Comparison of ENCODE assay signal across 7 cellular contexts in the genomic region with DNA sequence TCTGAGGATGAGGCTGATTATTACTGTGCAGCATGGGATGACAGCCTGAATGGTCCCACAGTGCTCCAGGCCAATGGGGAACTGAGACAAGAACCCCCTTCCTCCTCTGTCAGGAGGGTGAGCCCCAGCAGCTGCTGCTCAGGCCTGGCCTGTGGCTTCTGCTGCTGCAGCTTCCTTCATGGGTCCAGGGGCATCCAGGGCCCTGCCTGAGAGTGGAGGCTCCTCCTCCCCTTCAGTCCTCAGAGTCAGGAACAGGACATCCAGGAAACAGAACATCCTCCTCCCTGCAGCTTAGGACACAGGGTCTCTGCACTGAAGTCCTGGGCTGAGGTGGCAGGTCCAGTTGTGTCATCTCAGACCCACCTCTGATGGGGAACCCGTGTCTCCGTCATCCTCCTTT.
A peak's percentile ranks its signal among the peaks of the same experiment; 100 is the strongest.
DNase-seq lines count a peak whose midpoint lies in the region; ATAC-seq, FAIRE-seq and TF ChIP-seq lines count a peak whose summit lies in the region.
"Not testable (repeated sequence)": the region's sequence is repeated elsewhere in the genome, so short reads cannot be mapped to it uniquely, and the experiment has no call there.

No MANE protein-coding gene starts in this region.

- not testable (repeated sequence) for H3K9me1 ChIP-seq in K562 (ENCODE audit: control insufficient read depth, insufficient read depth, low read length)

- not testable (repeated sequence) for BruUV-seq in K562 (replicated peaks; lab: Mats Ljungman, UMichigan)

- H3K4me1 Mint-ChIP-seq in naive thymus-derived CD4-positive, alpha-beta T cell; stimulated activated effector memory CD8-positive, alpha-beta T cell treated with anti-CD3 and anti-CD28 coated beads, Interleukin-12 subunit alpha, Interleukin-12 subunit beta, amount 100 ng/mL, for 72 hours: not testable (repeated sequence)

- POLR2A ChIA-PET in K562 (lab: Yijun Ruan, JAX) = interaction anchor here (0.6 to 1.7 kb wide), 7 partner anchors 9 to 621 kb away, joined by 3 to 6 read pairs (median 4); no protein-coding TSS in a partner anchor
- POLR2A ChIA-PET in naive thymus-derived CD4-positive, alpha-beta T cell (lab: Charles Lee) = not testable (repeated sequence)

- H2AFZ ChIP-seq in K562 (ENCODE audit: low read depth, low read length) = not testable (repeated sequence)

- not testable (repeated sequence) for H3K9me3 ChIP-seq in BLaER1; Peyer's patch; K562 (replicated peaks; ENCODE audit: control insufficient read depth, insufficient read depth, low read depth, low read length); naive thymus-derived CD4-positive, alpha-beta T cell (ENCODE audit: control insufficient read depth in 2 of 3, low read length in 3 of 3)

- H3K27ac ChIP-seq in BLaER1 (peak overlapping the region; percentile 54; the same call in 1 of the 2 replicates), Peyer's patch (peak overlapping the region in 1 of 4 donors; percentile 70)
- not testable (repeated sequence) for H3K27ac ChIP-seq in K562 (ENCODE audit: extremely low read depth, low read depth, low read length); naive thymus-derived CD4-positive, alpha-beta T cell (ENCODE audit: low read depth, low read length)

- H3K4me3 ChIP-seq in BLaER1; Peyer's patch; K562; naive thymus-derived CD4-positive, alpha-beta T cell (ENCODE audit: low read length): not testable (repeated sequence)

- not testable (repeated sequence) for H3K9me3 Mint-ChIP-seq in naive thymus-derived CD4-positive, alpha-beta T cell; stimulated activated effector memory CD8-positive, alpha-beta T cell treated with anti-CD3 and anti-CD28 coated beads, Interleukin-12 subunit alpha, Interleukin-12 subunit beta, amount 100 ng/mL, for 72 hours

- H3K79me2 ChIP-seq in K562 (ENCODE audit: control insufficient read depth, insufficient read depth, low read length) = not testable (repeated sequence)

- not testable (repeated sequence) for H3K27ac Mint-ChIP-seq in naive thymus-derived CD4-positive, alpha-beta T cell; stimulated activated effector memory CD8-positive, alpha-beta T cell treated with anti-CD3 and anti-CD28 coated beads, Interleukin-12 subunit alpha, Interleukin-12 subunit beta, amount 100 ng/mL, for 72 hours

- H3K4me2 ChIP-seq in BLaER1 = peak overlapping the region; percentile 64
- not testable (repeated sequence) for H3K4me2 ChIP-seq in K562 (ENCODE audit: insufficient read depth, low read length)

- peaks cover 16 to 49% (median 45%) of the 10 kb centered on the region in 5 donors for H3K27me3 Mint-ChIP-seq in naive thymus-derived CD4-positive, alpha-beta T cell

- not testable (repeated sequence) for H3K36me3 Mint-ChIP-seq in naive thymus-derived CD4-positive, alpha-beta T cell; stimulated activated effector memory CD8-positive, alpha-beta T cell treated with anti-CD3 and anti-CD28 coated beads, Interleukin-12 subunit alpha, Interleukin-12 subunit beta, amount 100 ng/mL, for 72 hours

- 0% methylated on average over 2 of the region's 2 CpGs for WGBS in K562 (ENCODE audit: insufficient coverage, low coverage, missing lambda C conversion rate)

- CTCF ChIA-PET in K562 (lab: Yijun Ruan, JAX; ENCODE audit: low intra/inter-chr PET ratio) = interaction anchor here (0.6 kb wide), 1 partner anchor 106 kb away, joined by 5 read pairs; no protein-coding TSS in a partner anchor
- CTCF ChIA-PET in naive thymus-derived CD4-positive, alpha-beta T cell (lab: Charles Lee) = not testable (repeated sequence)

- TF ChIP-seq RAD21 in K562 (CRISPR knock-in tag; conservative IDR thresholded peaks at IDR 0.05 in 1 of 2, IDR thresholded peaks at IDR 0.05 in 1 of 2) = not testable (repeated sequence)

- peak; percentile 9 for ATAC-seq in K562
- not testable (repeated sequence) for ATAC-seq in left lobe of liver
- peak; percentile 37 for ATAC-seq in naive thymus-derived CD4-positive, alpha-beta T cell
- peak; percentile 16 for ATAC-seq in stimulated activated effector memory CD8-positive, alpha-beta T cell treated with anti-CD3 and anti-CD28 coated beads, Interleukin-12 subunit alpha, Interleukin-12 subunit beta, amount 100 ng/mL, for 72 hours

- TF ChIP-seq POLR2A in GM12891 (IDR thresholded peaks at IDR 0.05; ENCODE audit: low read depth, low read length); Peyer's patch (IDR thresholded peaks at IDR 0.05); K562 (conservative IDR thresholded peaks at IDR 0.05): not testable (repeated sequence)

- peaks cover 59% of the 10 kb centered on the region for H3K4me1 ChIP-seq in BLaER1
- H3K4me1 ChIP-seq in Peyer's patch; K562 (replicated peaks in 1 of 2; ENCODE audit: control insufficient read depth in 2 of 2, insufficient read depth in 2 of 2, low read length in 2 of 2); naive thymus-derived CD4-positive, alpha-beta T cell (ENCODE audit: control insufficient read depth in 2 of 2, insufficient read depth in 2 of 2, low read length in 2 of 2): not testable (repeated sequence)

- not testable (repeated sequence) for DNase-seq in GM12891 (ENCODE audit: insufficient read length, low spot score); naive thymus-derived CD4-positive, alpha-beta T cell; stimulated activated effector memory CD8-positive, alpha-beta T cell treated with anti-CD3 and anti-CD28 coated beads, Interleukin-12 subunit alpha, Interleukin-12 subunit beta, amount 100 ng/mL, for 72 hours (ENCODE audit: low spot score in 2 of 2)
- peak in 2 of 3 donors; percentile 66 to 71 for DNase-seq in Peyer's patch
- DNase-seq in K562 (ENCODE audit: extremely low read depth in 1 of 4, low spot score in 3 of 4) = peak in 2 of 4 experiments; percentile 26 to 28
- DNase-seq in left lobe of liver (ENCODE audit: low spot score) = peak; percentile 27

- H3K27me3 ChIP-seq in BLaER1; Peyer's patch; naive thymus-derived CD4-positive, alpha-beta T cell (ENCODE audit: control insufficient read depth in 2 of 2, insufficient read depth in 2 of 2, low read length in 2 of 2): not testable (repeated sequence)
- H3K27me3 ChIP-seq in K562 (ENCODE audit: control insufficient read depth in 2 of 2, insufficient read depth in 2 of 2, low read length in 2 of 2) = peaks cover 22 to 28% of the 10 kb centered on the region in 2 experiments

- not testable (repeated sequence) for H3K36me3 ChIP-seq in BLaER1; Peyer's patch; K562 (ENCODE audit: control insufficient read depth, insufficient read depth, low read length); naive thymus-derived CD4-positive, alpha-beta T cell (ENCODE audit: control insufficient read depth in 2 of 3, insufficient read depth in 3 of 3, low read length in 3 of 3)

- not testable (repeated sequence) for H3K4me3 Mint-ChIP-seq in naive thymus-derived CD4-positive, alpha-beta T cell; stimulated activated effector memory CD8-positive, alpha-beta T cell treated with anti-CD3 and anti-CD28 coated beads, Interleukin-12 subunit alpha, Interleukin-12 subunit beta, amount 100 ng/mL, for 72 hours

- not testable (repeated sequence) for FAIRE-seq in GM12891 (lab: Jason Lieb, UNC); K562 (lab: Jason Lieb, UNC)

- TF ChIP-seq EP300 in K562 (IDR thresholded peaks at IDR 0.05; ENCODE audit: low read length) = not testable (repeated sequence)

- in situ Hi-C loops in K562 (cut with MboI) = not testable (repeated sequence)

- intact Hi-C loops in K562 (cut with micrococcal nuclease); naive thymus-derived CD4-positive, alpha-beta T cell (cut with micrococcal nuclease): not testable (repeated sequence)

- not testable (repeated sequence) for TF ChIP-seq CTCF in Peyer's patch (IDR thresholded peaks at IDR 0.05); K562 (IDR thresholded peaks at IDR 0.05 in 2 of 3, conservative IDR thresholded peaks at IDR 0.05 in 1 of 3; ENCODE audit: insufficient read depth in 2 of 3, low read depth in 1 of 3, low read length in 3 of 3)

- H3K9ac ChIP-seq in BLaER1 = 0 out of 2 replicates have a peak overlapping the region, but pooled peaks have one; percentile 25
- not testable (repeated sequence) for H3K9ac ChIP-seq in K562 (ENCODE audit: insufficient read depth in 1 of 2, low read depth in 2 of 2, low read length in 2 of 2)

- H4K20me1 ChIP-seq in BLaER1; K562 (replicated peaks; ENCODE audit: control insufficient read depth, insufficient read depth, low read length): not testable (repeated sequence)

TF ChIP-seq in GM12891, 5 proteins besides CTCF, POLR2A, EP300 and RAD21:
- TF ChIP-seq SPI1 (IDR thresholded peaks at IDR 0.05; ENCODE audit: low read depth, low read length) = peak; percentile 24; the same call in 1 of the 2 replicates

TF ChIP-seq in K562, 482 proteins besides CTCF, POLR2A, EP300 and RAD21 (continues in another document):
- TF ChIP-seq HIVEP1 (CRISPR knock-in tag; IDR thresholded peaks at IDR 0.05) = 0 out of 2 replicates have a peak, but pooled peaks have one; percentile 10
- TF ChIP-seq, protein P1, sequence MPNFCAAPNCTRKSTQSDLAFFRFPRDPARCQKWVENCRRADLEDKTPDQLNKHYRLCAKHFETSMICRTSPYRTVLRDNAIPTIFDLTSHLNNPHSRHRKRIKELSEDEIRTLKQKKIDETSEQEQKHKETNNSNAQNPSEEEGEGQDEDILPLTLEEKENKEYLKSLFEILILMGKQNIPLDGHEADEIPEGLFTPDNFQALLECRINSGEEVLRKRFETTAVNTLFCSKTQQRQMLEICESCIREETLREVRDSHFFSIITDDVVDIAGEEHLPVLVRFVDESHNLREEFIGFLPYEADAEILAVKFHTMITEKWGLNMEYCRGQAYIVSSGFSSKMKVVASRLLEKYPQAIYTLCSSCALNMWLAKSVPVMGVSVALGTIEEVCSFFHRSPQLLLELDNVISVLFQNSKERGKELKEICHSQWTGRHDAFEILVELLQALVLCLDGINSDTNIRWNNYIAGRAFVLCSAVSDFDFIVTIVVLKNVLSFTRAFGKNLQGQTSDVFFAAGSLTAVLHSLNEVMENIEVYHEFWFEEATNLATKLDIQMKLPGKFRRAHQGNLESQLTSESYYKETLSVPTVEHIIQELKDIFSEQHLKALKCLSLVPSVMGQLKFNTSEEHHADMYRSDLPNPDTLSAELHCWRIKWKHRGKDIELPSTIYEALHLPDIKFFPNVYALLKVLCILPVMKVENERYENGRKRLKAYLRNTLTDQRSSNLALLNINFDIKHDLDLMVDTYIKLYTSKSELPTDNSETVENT (CRISPR knock-in tag; IDR thresholded peaks at IDR 0.05) = 0 out of 2 replicates have a peak, but pooled peaks have one; percentile 30
